ENCODE assay signal across 21 cellular contexts in genomic region chr10:43903451-43903850, GRCh38.
DNase-seq lines count a peak whose midpoint lies in the region; ATAC-seq, FAIRE-seq and TF ChIP-seq lines count a peak whose summit lies in the region.
"Had no signal": no experiment of that assay in that cellular context is flagged by ENCODE, and none has a peak within 500 bp of the region (broad histone marks: within the 10 kb centered on the region; RNA-seq: fewer than 3 reads in every experiment).

No MANE protein-coding gene starts in this region.

- no peaks in the 10 kb centered on the region for H4K20me1 ChIP-seq in HepG2 (ENCODE audit: insufficient read depth, low read length)

- CTCF ChIA-PET in HepG2 (lab: Yijun Ruan, JAX; ENCODE audit: low intra/inter-chr PET ratio, low total read pairs): no interaction called here

- no peak overlapping the region for H3K9ac ChIP-seq in HepG2 (ENCODE audit: insufficient read depth, low read depth, low read length)

- in situ Hi-C loops in HepG2 (cut with HindIII; ENCODE audit: extremely low pct_ligation_motif_present, low pct_unique_long_range_greater_than_20kb): no loop called here

- POLR2A ChIA-PET in HepG2 (lab: Yijun Ruan, JAX): no interaction called here

- TF ChIP-seq POLR2A in HepG2 (IDR thresholded peaks at IDR 0.05; ENCODE audit: insufficient read depth in 1 of 2, low read depth in 2 of 2, low read length in 2 of 2): no peak

- H3K79me2 ChIP-seq in HepG2 (ENCODE audit: insufficient read depth, low read length): no peaks in the 10 kb centered on the region

- H3K4me1 ChIP-seq in right atrium auricular region (peaks cover 0 to 36% of the 10 kb centered on the region in 2 donors), heart right ventricle (peaks cover 15 to 55% (median 36%) of the 10 kb centered on the region in 9 donors), HepG2 (ENCODE audit: insufficient read depth, low read length) (peaks cover 25% of the 10 kb centered on the region), upper lobe of right lung (peaks cover 5% of the 10 kb centered on the region)
- H3K4me1 ChIP-seq: A549, Caco-2 had no signal

- no peak overlapping the region for H3K4me2 ChIP-seq in HepG2 (ENCODE audit: low read depth, low read length)
- H3K4me2 ChIP-seq: A549, GM23338 had no signal

- 80% methylated on average over 7 of the region's 7 CpGs for WGBS in heart right ventricle, 2 donors
- WGBS in HepG2 (ENCODE audit: low lambda C conversion rate): 66% methylated on average over 6 of the region's 7 CpGs

- no peak overlapping the region for H3K27ac ChIP-seq in right atrium auricular region
- H3K27ac ChIP-seq in heart right ventricle: no peak overlapping the region
- H3K27ac ChIP-seq in HepG2 (ENCODE audit: extremely low read length, insufficient read depth, low read length): no peak overlapping the region
- no peak overlapping the region for H3K27ac ChIP-seq in upper lobe of right lung
- H3K27ac ChIP-seq: 22Rv1, A549, C4-2B had no signal

- no peak for FAIRE-seq in HepG2 (lab: Jason Lieb, UNC)
- FAIRE-seq: A549, D721Med, GM12892, GM18507, H54, HTR-8/SVneo had no signal

- H3K9me3 ChIP-seq in right atrium auricular region (no peaks in the 10 kb centered on the region), heart right ventricle (no peaks in the 10 kb centered on the region), HepG2 (ENCODE audit: low read length) (no peaks in the 10 kb centered on the region), upper lobe of right lung (no peaks in the 10 kb centered on the region)
- H3K9me3 ChIP-seq: A549, Caco-2 had no signal

- H2AFZ ChIP-seq in HepG2 (ENCODE audit: low read length): no peak overlapping the region
- H2AFZ ChIP-seq: GM23338 had no signal

- TF ChIP-seq EP300 in HepG2 (IDR thresholded peaks at IDR 0.05; ENCODE audit: low read depth in 2 of 2, low read length in 2 of 2): no peak
- no peak for TF ChIP-seq EP300 in HepG2 (CRISPR knock-in tag; IDR thresholded peaks at IDR 0.05; ENCODE audit: borderline replicate concordance)

- TF ChIP-seq CTCF in right atrium auricular region (IDR thresholded peaks at IDR 0.05): no peak
- no peak for TF ChIP-seq CTCF in heart right ventricle (IDR thresholded peaks at IDR 0.05)
- TF ChIP-seq CTCF in HepG2 (CRISPR knock-in tag; IDR thresholded peaks at IDR 0.05): no peak
- TF ChIP-seq CTCF in upper lobe of right lung (IDR thresholded peaks at IDR 0.05): no peak

- DNase-seq in right atrium auricular region (ENCODE audit: low spot score) (peak; percentile 47), heart right ventricle (no peak), HepG2 (ENCODE audit: low spot score) (no peak), upper lobe of right lung (no peak), NCI-H748 (lab: John Stamatoyannopoulos, UW; ENCODE audit: unreplicated experiment) (no peak), NOMO-1 treated with dmso at 0.1 percent for 144 hours (lab: John Stamatoyannopoulos, UW; ENCODE audit: unreplicated experiment) (no peak)
- DNase-seq: AML-193; Caco-2; CD4-positive, alpha-beta T cell; GDM1; HCEC 1CT had no signal

- BruUV-seq in HepG2 (replicated peaks; lab: Mats Ljungman, UMichigan): no TSS peak

- H3K4me3 ChIP-seq in right atrium auricular region (no peak overlapping the region), heart right ventricle (no peak overlapping the region), HepG2 (replicated peaks in 1 of 3; ENCODE audit: insufficient read depth in 1 of 3, low read depth in 2 of 3, low read length in 3 of 3) (no peak overlapping the region), upper lobe of right lung (no peak overlapping the region)
- H3K4me3 ChIP-seq: A549, GM23338 had no signal

- H3K36me3 ChIP-seq in right atrium auricular region (no peaks in the 10 kb centered on the region), heart right ventricle (no peaks in the 10 kb centered on the region), HepG2 (replicated peaks in 1 of 2; ENCODE audit: control insufficient read depth in 1 of 2, insufficient read depth in 2 of 2, low read length in 2 of 2) (no peaks in the 10 kb centered on the region), upper lobe of right lung (no peaks in the 10 kb centered on the region)

- H3K27me3 ChIP-seq in right atrium auricular region (no peaks in the 10 kb centered on the region), heart right ventricle (no peaks in the 10 kb centered on the region), HepG2 (ENCODE audit: control insufficient read depth in 1 of 2, insufficient read depth in 2 of 2, low read length in 2 of 2) (no peaks in the 10 kb centered on the region), upper lobe of right lung (no peaks in the 10 kb centered on the region)

- no peak for ATAC-seq in heart right ventricle
- peak; percentile 18; the same call in 1 of the 3 replicates for ATAC-seq in HepG2
- ATAC-seq in upper lobe of right lung: peak; percentile 23
- ATAC-seq in GM19455 (IDR thresholded peaks at IDR 0.05; ENCODE audit: unreplicated experiment): no peak
- ATAC-seq: A549 had no signal

- TF ChIP-seq RAD21 in HepG2 (CRISPR knock-in tag; IDR thresholded peaks at IDR 0.05): no peak

- intact Hi-C loops in heart right ventricle (cut with DNase I) (loop anchor here in 1 of 10 donors (10.0 kb wide), 1 partner anchor 209 kb away; no protein-coding TSS in a partner anchor), HepG2 (cut with micrococcal nuclease; ENCODE audit: unreplicated experiment) (no loop called here), upper lobe of right lung (cut with DNase I) (no loop called here)

TF ChIP-seq in HepG2, 621 proteins besides CTCF, POLR2A, EP300 and RAD21:
- no peak for TF ChIP-seq ZNF337 (CRISPR knock-in tag; IDR thresholded peaks at IDR 0.05; ENCODE audit: borderline replicate concordance, low read depth)
- no peak for TF ChIP-seq ZNF484 (CRISPR knock-in tag; IDR thresholded peaks at IDR 0.05; ENCODE audit: borderline replicate concordance, low read depth)
- no peak for TF ChIP-seq KDM1A (CRISPR knock-in tag; IDR thresholded peaks at IDR 0.05)
- no peak for TF ChIP-seq SALL1 (CRISPR knock-in tag; IDR thresholded peaks at IDR 0.05)
- TF ChIP-seq, protein P1, sequence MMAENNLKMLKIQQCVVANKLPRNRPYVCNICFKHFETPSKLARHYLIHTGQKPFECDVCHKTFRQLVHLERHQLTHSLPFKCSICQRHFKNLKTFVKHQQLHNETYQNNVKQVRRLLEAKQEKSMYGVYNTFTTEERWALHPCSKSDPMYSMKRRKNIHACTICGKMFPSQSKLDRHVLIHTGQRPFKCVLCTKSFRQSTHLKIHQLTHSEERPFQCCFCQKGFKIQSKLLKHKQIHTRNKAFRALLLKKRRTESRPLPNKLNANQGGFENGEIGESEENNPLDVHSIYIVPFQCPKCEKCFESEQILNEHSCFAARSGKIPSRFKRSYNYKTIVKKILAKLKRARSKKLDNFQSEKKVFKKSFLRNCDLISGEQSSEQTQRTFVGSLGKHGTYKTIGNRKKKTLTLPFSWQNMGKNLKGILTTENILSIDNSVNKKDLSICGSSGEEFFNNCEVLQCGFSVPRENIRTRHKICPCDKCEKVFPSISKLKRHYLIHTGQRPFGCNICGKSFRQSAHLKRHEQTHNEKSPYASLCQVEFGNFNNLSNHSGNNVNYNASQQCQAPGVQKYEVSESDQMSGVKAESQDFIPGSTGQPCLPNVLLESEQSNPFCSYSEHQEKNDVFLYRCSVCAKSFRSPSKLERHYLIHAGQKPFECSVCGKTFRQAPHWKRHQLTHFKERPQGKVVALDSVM (CRISPR knock-in tag; IDR thresholded peaks at IDR 0.05): no peak
- TF ChIP-seq MZF1 (CRISPR knock-in tag; IDR thresholded peaks at IDR 0.05; ENCODE audit: borderline replicate concordance): no peak
- TF ChIP-seq ZNF75D (CRISPR knock-in tag; IDR thresholded peaks at IDR 0.05; ENCODE audit: borderline replicate concordance): no peak
- no peak for TF ChIP-seq CEBPB (IDR thresholded peaks at IDR 0.05; ENCODE audit: borderline replicate concordance, low read depth, low read length)
- no peak for TF ChIP-seq ZNF563 (CRISPR knock-in tag; IDR thresholded peaks at IDR 0.05)
- no peak for TF ChIP-seq MEF2D (CRISPR knock-in tag; IDR thresholded peaks at IDR 0.05)
TF ChIP-seq in HepG2: peak in this region for 0.

Comparison
In these comparisons a context has a peak if more than half of its experiments do, and no peak if none do; other contexts are left out.
1. ATAC-seq: peak in HepG2 (single experiment) and upper lobe of right lung (single experiment); none in heart right ventricle (0 of 8) and GM19455 (single experiment).